Comparison of ENCODE assay signal across 8 cellular contexts in genomic region chr3:14402304-14402811, GRCh38. TPM values are rescaled to one million over a fixed set of nuclear protein-coding genes. Genes with fewer than 3 reads are reported as not detected.
DNase-seq lines count a peak whose midpoint lies in the region; ATAC-seq, FAIRE-seq and TF ChIP-seq lines count a peak whose summit lies in the region.

TSS of gene SLC6A6 (plus strand) at chr3:14402606. CDS start at chr3:14443635, 41,029 bp downstream.

- peak; percentile 80 for FAIRE-seq in GM18507 (lab: Jason Lieb, UNC)

- peak within 1 kb of the TSS; percentile 52 for H3K4me3 ChIP-seq in astrocyte of the cerebellum (ENCODE audit: low read depth, low read length)
- peak within 1 kb of the TSS; percentile 80 for H3K4me3 ChIP-seq in hepatocyte

- peak; percentile 51 for TF ChIP-seq CTCF in astrocyte of the cerebellum (IDR thresholded peaks at IDR 0.05; ENCODE audit: low read depth, low read length, missing control alignments)
- TF ChIP-seq CTCF in hepatocyte (IDR thresholded peaks at IDR 0.05; ENCODE audit: poor library complexity) = peak; percentile 49

- peak within 1 kb of the TSS; percentile 89 for H3K27ac ChIP-seq in hepatocyte

- no peaks in the 10 kb centered on the region for H3K9me2 ChIP-seq in hepatocyte (replicated peaks; ENCODE audit: insufficient read depth)

- H3K4me2 ChIP-seq in hepatocyte = peak within 1 kb of the TSS; percentile 87

- H2AFZ ChIP-seq in hepatocyte = peak within 1 kb of the TSS; percentile 34

- DNase-seq in GM18507 (ENCODE audit: extremely low spot score, insufficient read length, low read depth) (peak; percentile 89), NCI-H2029 (lab: John Stamatoyannopoulos, UW) (peak; percentile 95), T-helper 22 cell (ENCODE audit: low read depth) (peak; percentile 91), astrocyte of the cerebellum (ENCODE audit: low read depth) (peak; percentile 83), hepatocyte (ENCODE audit: low spot score) (peak; percentile 98), retina (peak; percentile 94), cortex of kidney (lab: John Stamatoyannopoulos, UW) (no peak)

- no peaks in the 10 kb centered on the region for H3K36me3 ChIP-seq in hepatocyte (replicated peaks; ENCODE audit: insufficient read depth, low read depth)

- 1% methylated on average over 56 of the region's 59 CpGs for WGBS in hepatocyte (ENCODE audit: low lambda C conversion rate, missing lambda C conversion rate)

- in situ Hi-C loops in astrocyte of the cerebellum (cut with HindIII; ENCODE audit: low sequenced_read_pairs) = loop anchor here (5.0 kb wide), 1 partner anchor 50 kb away; no protein-coding TSS in a partner anchor

- H3K27me3 ChIP-seq in hepatocyte = no peaks in the 10 kb centered on the region

- no peaks in the 10 kb centered on the region for H3K9me3 ChIP-seq in hepatocyte (ENCODE audit: low read depth)

- peaks cover 24% of the 10 kb centered on the region for H3K4me1 ChIP-seq in hepatocyte (ENCODE audit: insufficient read depth)

- H4K20me1 ChIP-seq in hepatocyte (ENCODE audit: insufficient read depth, poor library complexity, severe bottlenecking) = peaks cover 18% of the 10 kb centered on the region

- ATAC-seq in HG02973 (IDR thresholded peaks at IDR 0.05; ENCODE audit: unreplicated experiment) = peak; percentile 70

- peaks cover 43% of the 10 kb centered on the region for H3K79me2 ChIP-seq in hepatocyte

RNA-seq across cellular contexts. Expression of gene SLC6A6, which starts in this region (rescaled TPM):
- 57.1 and 58.9 TPM in 2 replicates for total RNA-seq in hepatocyte
- polyA plus RNA-seq in hepatocyte = 30.7 and 31.8 TPM in 2 replicates
